ENCODE assay signal across 1 cellular context in genomic region chr15:74995182-74995778, GRCh38.
A peak's percentile ranks its signal among the peaks of the same experiment; 100 is the strongest.
TF ChIP-seq lines count a peak whose summit lies in the region.

TSS of gene SCAMP5 (plus strand) at chr15:74995563. CDS start at chr15:75011840, 16,277 bp downstream.

TF ChIP-seq in GM12878, 131 proteins besides CTCF, POLR2A, EP300 and RAD21 (continued from another document):
- TF ChIP-seq E2F8 (IDR thresholded peaks at IDR 0.05; ENCODE audit: low read depth, partially characterized antibody), result no peak
- 0 out of 2 replicates have a peak, but pooled peaks have one; percentile 61 for TF ChIP-seq SIN3A (IDR thresholded peaks at IDR 0.05; ENCODE audit: low read depth, low read length)
- TF ChIP-seq SKIL (IDR thresholded peaks at IDR 0.05; ENCODE audit: low read depth, poor library complexity, severe bottlenecking), result no peak
- TF ChIP-seq LARP7 (IDR thresholded peaks at IDR 0.05), result no peak
- no peak for TF ChIP-seq MTA3 (IDR thresholded peaks at IDR 0.05; ENCODE audit: borderline replicate concordance, low read length)
- no peak; the same call in 1 of the 2 replicates for TF ChIP-seq ZBTB40 (IDR thresholded peaks at IDR 0.05; ENCODE audit: borderline replicate concordance)
- TF ChIP-seq KDM1A (IDR thresholded peaks at IDR 0.05; ENCODE audit: borderline replicate concordance), result no peak
- no peak for TF ChIP-seq CREM (IDR thresholded peaks at IDR 0.05; ENCODE audit: low read depth)
- no peak for TF ChIP-seq SP1 (IDR thresholded peaks at IDR 0.05; ENCODE audit: low read depth, low read length)
- TF ChIP-seq RELB (IDR thresholded peaks at IDR 0.05; ENCODE audit: low read depth), result no peak
- TF ChIP-seq ZSCAN29 (IDR thresholded peaks at IDR 0.05), result no peak
- no peak for TF ChIP-seq NBN (IDR thresholded peaks at IDR 0.05)
- TF ChIP-seq RAD51 (IDR thresholded peaks at IDR 0.05), result no peak
- TF ChIP-seq YBX1 (IDR thresholded peaks at IDR 0.05), result no peak
- TF ChIP-seq NFIC (IDR thresholded peaks at IDR 0.05; ENCODE audit: low read depth, low read length), result no peak
TF ChIP-seq in GM12878: peak in this region for 13.
